Comparison of ENCODE assay signal across 32 cellular contexts in genomic region chr17:362721-363120, GRCh38.
"Had no signal": no experiment of that assay in that cellular context is flagged by ENCODE, and none has a peak within 500 bp of the region (broad histone marks: within the 10 kb centered on the region; RNA-seq: fewer than 3 reads in every experiment).

No MANE protein-coding gene starts in this region.

- H3K27ac Mint-ChIP-seq: activated CD4-positive, alpha-beta memory T cell treated with anti-CD3 and anti-CD28 coated beads for 36 hours; activated CD4-positive, alpha-beta T cell treated with anti-CD3 and anti-CD28 coated beads for 36 hours; activated CD4-positive, alpha-beta T cell treated with anti-CD3 and anti-CD28 coated beads, Interleukin-2, amount 10 ng/mL, durations not matched to agents 24 days and 14 days; activated CD8-positive, alpha-beta memory T cell treated with anti-CD3 and anti-CD28 coated beads, Interleukin-2, amount 10 ng/mL, durations not matched to agents 7 days and 5 days; activated CD8-positive, alpha-beta T cell treated with anti-CD3 and anti-CD28 coated beads, Interleukin-2, amount 10 ng/mL, durations not matched to agents 7 days and 5 days; activated naive CD8-positive, alpha-beta T cell; activated T-helper 1 cell treated with anti-CD3 and anti-CD28 coated beads, Interleukin-12 subunit alpha, Interleukin-12 subunit beta, Interleukin-2, Interleukin-4 antibody, amounts not matched to agents 30 ng/mL and 10 ng/mL and 1 ng/mL, durations not matched to agents 14 hours and 24 hours and 36 hours; activated T-helper 2 cell treated with anti-CD3 and anti-CD28 coated beads, Interferon-gamma antibody, Interleukin-2, Interleukin-4, amounts not matched to agents 10 μg/mL and 5 μg/mL and 100 μg/mL, durations not matched to agents 14 hours and 24 hours and 36 hours; dendritic cell treated with granulocyte-macrophage colony-stimulating factor and Interleukin-4, amounts not matched to agents 40 ng/mL and 50 ng/mL, for 4 days; endodermal cell had no signal

- H3K27me3 ChIP-seq: brain microvascular endothelial cell had no signal

- DNase-seq: activated CD4-positive, alpha-beta memory T cell treated with anti-CD3 and anti-CD28 coated beads for 36 hours; activated CD4-positive, alpha-beta T cell treated with anti-CD3 and anti-CD28 coated beads for 36 hours; activated CD4-positive, alpha-beta T cell treated with anti-CD3 and anti-CD28 coated beads, Interleukin-2, amount 10 ng/mL, durations not matched to agents 24 days and 14 days; activated CD4-positive, CD25-positive, alpha-beta regulatory T cell; activated CD4-positive, CD25-positive, alpha-beta regulatory T cell treated with anti-CD3 and anti-CD28 coated beads, Interleukin-2, amount 50 U/mL, for 72 hours; activated CD8-positive, alpha-beta memory T cell treated with anti-CD3 and anti-CD28 coated beads, Interleukin-2, amount 10 ng/mL, durations not matched to agents 7 days and 5 days; activated CD8-positive, alpha-beta memory T cell treated with anti-CD3 and anti-CD28 coated beads, Interleukin-2, amount 50 U/mL, for 4 hours; activated CD8-positive, alpha-beta T cell treated with anti-CD3 and anti-CD28 coated beads, Interleukin-2, amount 10 ng/mL, durations not matched to agents 7 days and 5 days; activated gamma-delta T cell treated with Interleukin-2 at 50 U/mL for 16 hours; activated naive CD4-positive, alpha-beta T cell treated with anti-CD3 and anti-CD28 coated beads, Interleukin-2, amount 50 U/mL, for 16 hours; activated naive CD4-positive, alpha-beta T cell treated with Interleukin-2 at 50 U/mL for 16 hours; activated T-cell treated with anti-CD3 and anti-CD28 coated beads, Interleukin-2, amount 50 U/mL, for 1 hour; activated T-cell treated with anti-CD3 and anti-CD28 coated beads, Interleukin-2, amount 50 U/mL, for 48 hours; amniotic stem cell; anterior cingulate cortex; brain microvascular endothelial cell; dorsolateral prefrontal cortex; effector memory CD4-positive, alpha-beta T cell; endodermal cell; foreskin fibroblast; T-helper 1 cell; T-helper 2 cell had no signal

- H3K27me3 Mint-ChIP-seq: activated CD4-positive, alpha-beta memory T cell treated with anti-CD3 and anti-CD28 coated beads for 36 hours; activated CD4-positive, alpha-beta T cell treated with anti-CD3 and anti-CD28 coated beads for 36 hours; activated naive CD8-positive, alpha-beta T cell; central memory CD8-positive, alpha-beta T cell had no signal

- ATAC-seq: activated CD4-positive, alpha-beta T cell treated with anti-CD3 and anti-CD28 coated beads for 36 hours; activated CD8-positive, alpha-beta memory T cell treated with anti-CD3 and anti-CD28 coated beads, Interleukin-2, amount 10 ng/mL, durations not matched to agents 7 days and 5 days; activated CD8-positive, alpha-beta T cell treated with anti-CD3 and anti-CD28 coated beads, Interleukin-2, amount 10 ng/mL, durations not matched to agents 7 days and 5 days; esophagus mucosa had no signal

- H3K27ac ChIP-seq: brain microvascular endothelial cell, coronary artery, dorsolateral prefrontal cortex had no signal

- H3K36me3 Mint-ChIP-seq: activated CD4-positive, alpha-beta memory T cell treated with anti-CD3 and anti-CD28 coated beads for 36 hours; activated CD8-positive, alpha-beta memory T cell treated with anti-CD3 and anti-CD28 coated beads, Interleukin-2, amount 10 ng/mL, durations not matched to agents 7 days and 5 days; activated naive CD8-positive, alpha-beta T cell had no signal

- H3K4me1 Mint-ChIP-seq: activated CD4-positive, alpha-beta T cell treated with anti-CD3 and anti-CD28 coated beads for 36 hours; activated CD4-positive, alpha-beta T cell treated with anti-CD3 and anti-CD28 coated beads, Interleukin-2, amount 10 ng/mL, durations not matched to agents 24 days and 14 days; endodermal cell had no signal

- H3K4me3 Mint-ChIP-seq: activated CD4-positive, alpha-beta memory T cell treated with anti-CD3 and anti-CD28 coated beads for 36 hours; activated CD4-positive, alpha-beta T cell treated with anti-CD3 and anti-CD28 coated beads for 36 hours; activated CD4-positive, alpha-beta T cell treated with anti-CD3 and anti-CD28 coated beads, Interleukin-2, amount 10 ng/mL, durations not matched to agents 24 days and 14 days; activated CD8-positive, alpha-beta memory T cell treated with anti-CD3 and anti-CD28 coated beads, Interleukin-2, amount 10 ng/mL, durations not matched to agents 7 days and 5 days; activated CD8-positive, alpha-beta T cell treated with anti-CD3 and anti-CD28 coated beads, Interleukin-2, amount 10 ng/mL, durations not matched to agents 7 days and 5 days; activated naive CD8-positive, alpha-beta T cell; activated T-helper 1 cell treated with anti-CD3 and anti-CD28 coated beads, Interleukin-12 subunit alpha, Interleukin-12 subunit beta, Interleukin-2, Interleukin-4 antibody, amounts not matched to agents 30 ng/mL and 10 ng/mL and 1 ng/mL, durations not matched to agents 14 hours and 24 hours and 36 hours; central memory CD8-positive, alpha-beta T cell; dendritic cell treated with granulocyte-macrophage colony-stimulating factor and Interleukin-4, amounts not matched to agents 40 ng/mL and 50 ng/mL, for 4 days; endodermal cell had no signal

- H3K4me3 ChIP-seq: coronary artery, dorsolateral prefrontal cortex had no signal

- H3K36me3 ChIP-seq: brain microvascular endothelial cell had no signal

- H3K9me3 Mint-ChIP-seq: activated CD4-positive, alpha-beta T cell treated with anti-CD3 and anti-CD28 coated beads, Interleukin-2, amount 10 ng/mL, durations not matched to agents 24 days and 14 days; activated T-helper 1 cell treated with anti-CD3 and anti-CD28 coated beads, Interleukin-12 subunit alpha, Interleukin-12 subunit beta, Interleukin-2, Interleukin-4 antibody, amounts not matched to agents 30 ng/mL and 10 ng/mL and 1 ng/mL, durations not matched to agents 14 hours and 24 hours and 36 hours; central memory CD8-positive, alpha-beta T cell had no signal

- FAIRE-seq: astrocyte, bronchial epithelial cell, frontal cortex had no signal
